Comparison of ENCODE assay signal across 21 cellular contexts in genomic region chr18:42211201-42211600, GRCh38.
"Had no signal": no experiment of that assay in that cellular context is flagged by ENCODE, and none has a peak within 500 bp of the region (broad histone marks: within the 10 kb centered on the region; RNA-seq: fewer than 3 reads in every experiment).

No MANE protein-coding gene starts in this region.

- H3K9me3 ChIP-seq: colonic mucosa, esophagus squamous epithelium, gastrocnemius medialis, lower lobe of right lung had no signal

- H3K36me3 ChIP-seq: colonic mucosa, esophagus squamous epithelium, gastrocnemius medialis, heart right ventricle, left lung, lower lobe of right lung had no signal

- H3K27me3 ChIP-seq: colonic mucosa, esophagus squamous epithelium, gastrocnemius medialis, heart right ventricle, left lung had no signal

- H3K4me1 ChIP-seq: colonic mucosa, esophagus squamous epithelium, gastrocnemius medialis, left lung, lower lobe of right lung had no signal

- H3K4me3 ChIP-seq: colonic mucosa, esophagus squamous epithelium, gastrocnemius medialis, heart right ventricle, left lung, lower lobe of right lung had no signal

- H3K27ac ChIP-seq: colonic mucosa, epithelial cell of prostate, esophagus squamous epithelium, gastrocnemius medialis, heart right ventricle, left lung, lower lobe of right lung had no signal

- DNase-seq: colonic mucosa; cortex of kidney; effector CD8-positive, alpha-beta T cell; effector memory CD8-positive, alpha-beta T cell; endodermal cell; erythroblast; esophagus squamous epithelium; foreskin fibroblast; foreskin melanocyte; gastrocnemius medialis; glutamatergic neuron; head of caudate nucleus; heart right ventricle; hippocampal formation; left cardiac atrium; left ventricle myocardium superior; lower lobe of right lung; mesenchymal stem cell; naive thymus-derived CD4-positive, alpha-beta T cell had no signal
